Comparison of ENCODE assay signal across 8 cellular contexts in genomic region chr13:80361883-80362327, GRCh38. TPM values are rescaled to one million over a fixed set of nuclear protein-coding genes. Genes with fewer than 3 reads are reported as not detected.
DNase-seq lines count a peak whose midpoint lies in the region; ATAC-seq and TF ChIP-seq lines count a peak whose summit lies in the region.

No MANE protein-coding gene starts in this region.

- H3K4me1 ChIP-seq in heart right ventricle (peaks cover 0 to 28% (median 19%) of the 10 kb centered on the region in 9 donors), stomach (peaks cover 0 to 14% (median 6%) of the 10 kb centered on the region in 4 donors)

- TF ChIP-seq EP300 in stomach (IDR thresholded peaks at IDR 0.05): no peak

- H3K9me3 ChIP-seq in heart right ventricle: no peaks in the 10 kb centered on the region
- no peaks in the 10 kb centered on the region for H3K9me3 ChIP-seq in stomach

- H3K36me3 ChIP-seq in heart right ventricle (no peaks in the 10 kb centered on the region), stomach (no peaks in the 10 kb centered on the region)

- H3K27me3 ChIP-seq in heart right ventricle (no peaks in the 10 kb centered on the region), stomach (no peaks in the 10 kb centered on the region)

- ATAC-seq in GM18870 (IDR thresholded peaks at IDR 0.05; ENCODE audit: unreplicated experiment): peak; percentile 85
- peak; percentile 71 for ATAC-seq in HG02623 (IDR thresholded peaks at IDR 0.05; ENCODE audit: unreplicated experiment)
- ATAC-seq in heart right ventricle: peak in 5 of 8 donors; percentile 37 to 65 (median 44)

- H3K27ac ChIP-seq in heart right ventricle: peak overlapping the region in 7 of 10 donors; percentile 0 to 68 (median 25)
- H3K27ac ChIP-seq in stomach: peak overlapping the region in 1 of 5 donors; percentile 26

- 71 to 79% methylated on average over 2 of the region's 2 CpGs for WGBS in heart right ventricle, 2 donors
- WGBS in stomach, 5 donors: 32 to 62% (median 37%) methylated on average over 2 of the region's 2 CpGs

- TF ChIP-seq CTCF in heart right ventricle (IDR thresholded peaks at IDR 0.05) (no peak), stomach (IDR thresholded peaks at IDR 0.05) (no peak)

- no peak for TF ChIP-seq POLR2A in stomach (IDR thresholded peaks at IDR 0.05)

- intact Hi-C loops in heart right ventricle (cut with DNase I) (loop anchor here in 8 of 10 donors (2.0 to 10.0 kb wide), 8 partner anchors 19 to 727 kb away; no protein-coding TSS in a partner anchor), stomach (cut with DNase I; ENCODE audit: low total_unique reads) (no loop called here)

- no peak overlapping the region for H3K4me3 ChIP-seq in heart right ventricle
- H3K4me3 ChIP-seq in stomach: no peak overlapping the region

- DNase-seq in NOMO-1 treated with DMSO at 0.1 percent for 48 hours (lab: John Stamatoyannopoulos, UW; ENCODE audit: unreplicated experiment) (peak; percentile 41), heart right ventricle (no peak), NCI-H1105 treated with DMSO at 0.1 percent for 48 hours (lab: John Stamatoyannopoulos, UW) (no peak), stomach (no peak), cortex of kidney (lab: John Stamatoyannopoulos, UW) (no peak), A172 (ENCODE audit: low spot score) (no peak)

RNA-seq across cellular contexts. Expression of gene SPRY2, which starts 21.0 kb away (rescaled TPM):
- total RNA-seq in heart right ventricle: 10 to 100 TPM; 24.3 to 40.9 (median 34.5) TPM
- polyA plus RNA-seq in heart right ventricle: 10 to 100 TPM; 26.5 to 31.1 TPM
- total RNA-seq in stomach: 10 to 100 TPM in 4 of 5 donors, 1 to 10 TPM in 1; 4.0 to 33.2 (median 24.0) TPM
- 10 to 100 TPM; 13.6 to 23.1 (median 17.2) TPM for polyA plus RNA-seq in stomach
- total RNA-seq in A172 (2014; rRNA removed; shearing (Covaris generic)): 2.6 and 3.3 TPM in 2 replicates
